9 cellular contexts compared by ENCODE assay signal in genomic region chr1:233025156-233025555, GRCh38.
DNase-seq lines count a peak whose midpoint lies in the region; ATAC-seq and TF ChIP-seq lines count a peak whose summit lies in the region.
"Had no signal": no experiment of that assay in that cellular context is flagged by ENCODE, and none has a peak within 500 bp of the region (broad histone marks: within the 10 kb centered on the region; RNA-seq: fewer than 3 reads in every experiment).

No MANE protein-coding gene starts in this region.

- no peak overlapping the region for H2BK12ac ChIP-seq in trophoblast cell (ENCODE audit: low read length)

- peaks cover 17% of the 10 kb centered on the region for H3K36me3 Mint-ChIP-seq in GM23338 (ENCODE audit: low read depth)

- H3K9me2 ChIP-seq in GM23338 (ENCODE audit: insufficient read depth) (no peaks in the 10 kb centered on the region), PC-3 (replicated peaks; ENCODE audit: low read length) (no peaks in the 10 kb centered on the region)

- peaks cover 9% of the 10 kb centered on the region for H3K27me3 Mint-ChIP-seq in GM23338 (ENCODE audit: insufficient read depth, low read depth, poor library complexity)
- H3K27me3 Mint-ChIP-seq: central memory CD8-positive, alpha-beta T cell had no signal

- TF ChIP-seq CTCF in AG09309 (IDR thresholded peaks at IDR 0.05; ENCODE audit: control insufficient read depth, insufficient read depth, low read depth, low read length, missing control alignments) (peak; percentile 58), GM23338 (conservative IDR thresholded peaks at IDR 0.05; ENCODE audit: low read depth in 2 of 2) (peak; percentile 60 to 87), PC-3 (conservative IDR thresholded peaks at IDR 0.05; ENCODE audit: low read depth, low read length) (peak; percentile 81)

- H3K4me3 ChIP-seq in AG09309 (ENCODE audit: control insufficient read depth, low read depth, low read length): no peak overlapping the region
- H3K4me3 ChIP-seq in GM23338: no peak overlapping the region
- H3K4me3 ChIP-seq in PC-3 (ENCODE audit: low read length): no peak overlapping the region
- no peak overlapping the region for H3K4me3 ChIP-seq in esophagus (ENCODE audit: low read depth in 1 of 2, low read length in 2 of 2)
- no peak overlapping the region for H3K4me3 ChIP-seq in trophoblast cell (ENCODE audit: low read depth, low read length)

- H3K79me2 ChIP-seq in GM23338 (replicated peaks; ENCODE audit: insufficient read depth) (no peaks in the 10 kb centered on the region), PC-3 (ENCODE audit: low read length) (no peaks in the 10 kb centered on the region), trophoblast cell (ENCODE audit: control insufficient read depth, insufficient read depth, low read length, poor library complexity) (no peaks in the 10 kb centered on the region)

- no peak overlapping the region for H2AK5ac ChIP-seq in trophoblast cell (ENCODE audit: low read length)

- no peak overlapping the region for H4K8ac ChIP-seq in trophoblast cell (ENCODE audit: low read depth, low read length)

- H3K9me3 ChIP-seq in PC-3 (ENCODE audit: low read length) (no peaks in the 10 kb centered on the region), esophagus (ENCODE audit: control insufficient read depth in 2 of 2, insufficient read depth in 1 of 2, low read depth in 1 of 2, low read length in 1 of 2) (no peaks in the 10 kb centered on the region), trophoblast cell (ENCODE audit: insufficient read depth, low read depth, low read length) (no peaks in the 10 kb centered on the region)

- H4K12ac ChIP-seq in trophoblast cell (ENCODE audit: low read depth, low read length): no peak overlapping the region

- peaks cover 2% of the 10 kb centered on the region for H3K79me1 ChIP-seq in trophoblast cell (ENCODE audit: low read length)

- no peak overlapping the region for H2BK5ac ChIP-seq in trophoblast cell (ENCODE audit: low read depth, low read length, poor library complexity)

- H3K27ac ChIP-seq in GM23338 (ENCODE audit: low read depth): no peak overlapping the region
- peak overlapping the region; percentile 59 for H3K27ac ChIP-seq in PC-3 (ENCODE audit: low read length)
- peak overlapping the region; percentile 42 to 57 for H3K27ac ChIP-seq in esophagus (ENCODE audit: low read depth in 2 of 2, low read length in 1 of 2)
- H3K27ac ChIP-seq in trophoblast cell (ENCODE audit: low read depth, low read length): no peak overlapping the region

- no peak overlapping the region for H3K4me3 Mint-ChIP-seq in GM23338
- H3K4me3 Mint-ChIP-seq: central memory CD8-positive, alpha-beta T cell had no signal

- no TSS peak for BruUV-seq in PC-3 (replicated peaks; lab: Mats Ljungman, UMichigan)

- no peak overlapping the region for H2BK120ac ChIP-seq in trophoblast cell (ENCODE audit: insufficient read depth, low read length, poor library complexity)

- CTCF ChIA-PET in PC-3 (lab: Charles Lee): interaction anchor here (0.6 to 1.1 kb wide), 3 partner anchors 88 to 395 kb away, joined by 3 to 8 read pairs (median 5); partner anchors contain the start of gene SIPA1L2

- no peak for DNase-seq in AG09309 (ENCODE audit: low read depth)
- peak; percentile 82 for DNase-seq in GM23338 (ENCODE audit: low spot score)
- DNase-seq in PC-3: peak; percentile 67
- peak; percentile 72 to 76 for DNase-seq in trophoblast cell
- DNase-seq in NOMO-1 treated with DMSO at 0.1 percent for 48 hours (lab: John Stamatoyannopoulos, UW; ENCODE audit: unreplicated experiment): no peak

- H3K27ac Mint-ChIP-seq in GM23338: peak overlapping the region; percentile 37; the same call in 1 of the 2 replicates

- H3K9ac ChIP-seq in PC-3 (ENCODE audit: low read length) (no peak overlapping the region), trophoblast cell (ENCODE audit: low read length) (no peak overlapping the region)

- no peaks in the 10 kb centered on the region; the same call in 1 of the 2 replicates for H4K20me1 ChIP-seq in GM23338 (replicated peaks; ENCODE audit: insufficient read depth)
- no peaks in the 10 kb centered on the region for H4K20me1 ChIP-seq in PC-3 (ENCODE audit: low read length)

- H3K23ac ChIP-seq in trophoblast cell (ENCODE audit: low read length): no peak overlapping the region

- intact Hi-C loops in PC-3 (cut with micrococcal nuclease): loop anchor here (1.0 kb wide), 2 partner anchors 147 to 395 kb away; partner anchors contain the start of gene SIPA1L2

- H3K9me3 Mint-ChIP-seq in GM23338: no peaks in the 10 kb centered on the region; the same call in 2 of the 3 replicates
- H3K9me3 Mint-ChIP-seq: central memory CD8-positive, alpha-beta T cell had no signal

- H4K91ac ChIP-seq in trophoblast cell (ENCODE audit: low read depth, low read length): no peak overlapping the region

- peak; percentile 94 for ATAC-seq in GM23338
- ATAC-seq in PC-3: peak; percentile 64
- ATAC-seq in GM19351 (IDR thresholded peaks at IDR 0.05; ENCODE audit: unreplicated experiment): no peak
- no peak for ATAC-seq in GM21447 (IDR thresholded peaks at IDR 0.05; ENCODE audit: unreplicated experiment)

- H2AFZ ChIP-seq in GM23338 (no peak overlapping the region), PC-3 (ENCODE audit: low read length) (no peak overlapping the region), trophoblast cell (ENCODE audit: insufficient read depth, low read length, poor library complexity) (no peak overlapping the region)

- POLR2A ChIA-PET in PC-3 (lab: Charles Lee; ENCODE audit: unreplicated experiment): no interaction called here

- H3F3A ChIP-seq in GM23338 (replicated peaks; ENCODE audit: low read depth) (no peaks in the 10 kb centered on the region), PC-3 (ENCODE audit: low read length, unreplicated experiment) (no peaks in the 10 kb centered on the region)

- no peak overlapping the region for H3K14ac ChIP-seq in trophoblast cell (ENCODE audit: low read length)

- peaks cover 32% of the 10 kb centered on the region for H3K4me1 Mint-ChIP-seq in GM23338

- no peak overlapping the region for H3K18ac ChIP-seq in trophoblast cell (ENCODE audit: low read length)

- peaks cover 23% of the 10 kb centered on the region for H3K4me1 ChIP-seq in GM23338 (ENCODE audit: insufficient read depth)
- peaks cover 18% of the 10 kb centered on the region for H3K4me1 ChIP-seq in PC-3 (ENCODE audit: insufficient read depth, low read length)
- H3K4me1 ChIP-seq in esophagus (ENCODE audit: control insufficient read depth in 2 of 2, insufficient read depth in 2 of 2, low read length in 1 of 2): peaks cover 0 to 5% of the 10 kb centered on the region in 2 donors
- peaks cover 2 to 5% of the 10 kb centered on the region in 2 experiments for H3K4me1 ChIP-seq in trophoblast cell (ENCODE audit: control insufficient read depth in 1 of 2, insufficient read depth in 2 of 2, low read length in 2 of 2)

- no peak overlapping the region for H3K4ac ChIP-seq in trophoblast cell (ENCODE audit: low read depth, low read length)

- H3K4me2 ChIP-seq in GM23338 (no peak overlapping the region), PC-3 (ENCODE audit: low read length) (peak overlapping the region; percentile 30), trophoblast cell (ENCODE audit: low read length) (no peak overlapping the region)

- WGBS in esophagus, 2 donors: 66 to 68% methylated on average over 12 of the region's 12 CpGs
- WGBS in trophoblast cell (ENCODE audit: extremely low coverage, insufficient coverage, insufficient read length): no CpG with 5 or more reads among the region's 12 CpGs

- no peaks in the 10 kb centered on the region for H3K27me3 ChIP-seq in GM23338 (ENCODE audit: insufficient read depth)
- no peaks in the 10 kb centered on the region for H3K27me3 ChIP-seq in PC-3 (ENCODE audit: low read length)
- H3K27me3 ChIP-seq in esophagus (ENCODE audit: control insufficient read depth in 1 of 2, insufficient read depth in 2 of 2, low read length in 2 of 2): no peaks in the 10 kb centered on the region
- H3K27me3 ChIP-seq in trophoblast cell (ENCODE audit: insufficient read depth, low read length): no peaks in the 10 kb centered on the region

- H3K36me3 ChIP-seq in GM23338 (ENCODE audit: insufficient read depth): no peaks in the 10 kb centered on the region; the same call in 1 of the 2 replicates
- no peaks in the 10 kb centered on the region for H3K36me3 ChIP-seq in PC-3 (ENCODE audit: low read depth, low read length)
- no peaks in the 10 kb centered on the region for H3K36me3 ChIP-seq in esophagus (ENCODE audit: control insufficient read depth in 2 of 2, insufficient read depth in 2 of 2, low read length in 1 of 2)
- no peaks in the 10 kb centered on the region for H3K36me3 ChIP-seq in trophoblast cell (ENCODE audit: control insufficient read depth in 1 of 2, insufficient read depth in 2 of 2, low read length in 2 of 2)

TF ChIP-seq in GM23338, 12 proteins besides CTCF, POLR2A, EP300 and RAD21 (continues in another document):
- TF ChIP-seq, protein P1, sequence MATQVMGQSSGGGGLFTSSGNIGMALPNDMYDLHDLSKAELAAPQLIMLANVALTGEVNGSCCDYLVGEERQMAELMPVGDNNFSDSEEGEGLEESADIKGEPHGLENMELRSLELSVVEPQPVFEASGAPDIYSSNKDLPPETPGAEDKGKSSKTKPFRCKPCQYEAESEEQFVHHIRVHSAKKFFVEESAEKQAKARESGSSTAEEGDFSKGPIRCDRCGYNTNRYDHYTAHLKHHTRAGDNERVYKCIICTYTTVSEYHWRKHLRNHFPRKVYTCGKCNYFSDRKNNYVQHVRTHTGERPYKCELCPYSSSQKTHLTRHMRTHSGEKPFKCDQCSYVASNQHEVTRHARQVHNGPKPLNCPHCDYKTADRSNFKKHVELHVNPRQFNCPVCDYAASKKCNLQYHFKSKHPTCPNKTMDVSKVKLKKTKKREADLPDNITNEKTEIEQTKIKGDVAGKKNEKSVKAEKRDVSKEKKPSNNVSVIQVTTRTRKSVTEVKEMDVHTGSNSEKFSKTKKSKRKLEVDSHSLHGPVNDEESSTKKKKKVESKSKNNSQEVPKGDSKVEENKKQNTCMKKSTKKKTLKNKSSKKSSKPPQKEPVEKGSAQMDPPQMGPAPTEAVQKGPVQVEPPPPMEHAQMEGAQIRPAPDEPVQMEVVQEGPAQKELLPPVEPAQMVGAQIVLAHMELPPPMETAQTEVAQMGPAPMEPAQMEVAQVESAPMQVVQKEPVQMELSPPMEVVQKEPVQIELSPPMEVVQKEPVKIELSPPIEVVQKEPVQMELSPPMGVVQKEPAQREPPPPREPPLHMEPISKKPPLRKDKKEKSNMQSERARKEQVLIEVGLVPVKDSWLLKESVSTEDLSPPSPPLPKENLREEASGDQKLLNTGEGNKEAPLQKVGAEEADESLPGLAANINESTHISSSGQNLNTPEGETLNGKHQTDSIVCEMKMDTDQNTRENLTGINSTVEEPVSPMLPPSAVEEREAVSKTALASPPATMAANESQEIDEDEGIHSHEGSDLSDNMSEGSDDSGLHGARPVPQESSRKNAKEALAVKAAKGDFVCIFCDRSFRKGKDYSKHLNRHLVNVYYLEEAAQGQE (IDR thresholded peaks at IDR 0.05; ENCODE audit: unreplicated experiment): no peak
- TF ChIP-seq ZNF114 (CRISPR knock-in tag; IDR thresholded peaks at IDR 0.05) (no peak), EZH2 (IDR thresholded peaks at IDR 0.05; ENCODE audit: low read depth, unreplicated experiment) (no peak)

Comparison
In these comparisons a context has a peak if more than half of its experiments do, and no peak if none do; other contexts are left out.
1. DNase-seq: peak in GM23338 (single experiment), PC-3 (single experiment) and trophoblast cell (2 of 2); none in AG09309 (single experiment) and NOMO-1 treated with DMSO at 0.1 percent for 48 hours (single experiment).
2. ATAC-seq: peak in GM23338 (single experiment) and PC-3 (single experiment); none in GM19351 (single experiment) and GM21447 (single experiment).
3. H3K27ac ChIP-seq: peak in PC-3 (single experiment) and esophagus (2 of 2); none in GM23338 (single experiment) and trophoblast cell (single experiment).
4. Peak in every context shown above with its lines, with median percentiles within 50 percentile points of each other: CTCF ChIP-seq.